Comparison of ENCODE assay signal across 8 cellular contexts in genomic region chr7:44748042-44748947, GRCh38. TPM values are rescaled to one million over a fixed set of nuclear protein-coding genes. Genes with fewer than 3 reads are reported as not detected.
A peak's percentile ranks its signal among the peaks of the same experiment; 100 is the strongest.
DNase-seq lines count a peak whose midpoint lies in the region; ATAC-seq and TF ChIP-seq lines count a peak whose summit lies in the region.

ZMIZ2 (plus strand) TSS chr7:44748847; CDS start chr7:44756250, 7,403 bp downstream.

- H3K36me3 ChIP-seq in body of pancreas (replicated peaks in 1 of 2; ENCODE audit: insufficient read depth in 1 of 2, low read depth in 2 of 2) (no peaks in the 10 kb centered on the region), sigmoid colon (no peaks in the 10 kb centered on the region)

- H3K4me1 ChIP-seq in body of pancreas (peaks cover 31% of the 10 kb centered on the region), sigmoid colon (peaks cover 0 to 32% (median 23%) of the 10 kb centered on the region in 4 donors)

- TF ChIP-seq CTCF in body of pancreas (IDR thresholded peaks at IDR 0.05) (peak in 2 of 7 experiments; percentile 7 to 11), sigmoid colon (IDR thresholded peaks at IDR 0.05) (no peak)

- H3K27ac ChIP-seq in body of pancreas (peak within 1 kb of the TSS; percentile 85 to 98 (median 96)), sigmoid colon (peak within 1 kb of the TSS; percentile 94 to 97 (median 95))

- H3K9me3 ChIP-seq in body of pancreas, result no peaks in the 10 kb centered on the region
- no peaks in the 10 kb centered on the region for H3K9me3 ChIP-seq in sigmoid colon

- H3K27me3 ChIP-seq in body of pancreas, result no peaks in the 10 kb centered on the region
- H3K27me3 ChIP-seq in sigmoid colon, result no peaks in the 10 kb centered on the region

- TF ChIP-seq EP300 in sigmoid colon (IDR thresholded peaks at IDR 0.05), result no peak

- DNase-seq in SIG-M5 treated with dmso at 0.1 percent for 504 hours (lab: John Stamatoyannopoulos, UW; ENCODE audit: unreplicated experiment) (peak; percentile 81), SIG-M5 (lab: John Stamatoyannopoulos, UW) (no peak), NCI-H2107 treated with DMSO at 0.1 percent for 48 hours (lab: John Stamatoyannopoulos, UW; ENCODE audit: unreplicated experiment) (peak; percentile 60), UCSD-AML1 (lab: John Stamatoyannopoulos, UW; ENCODE audit: unreplicated experiment) (peak; percentile 83), body of pancreas (peak; percentile 92 to 96 (median 93)), iPS DF 19.7 (ENCODE audit: low read depth, low spot score) (peak; percentile 20), sigmoid colon (peak; percentile 97)

- intact Hi-C loops in body of pancreas (cut with DNase I), result loop anchor here (10.0 kb wide), 1 partner anchor 143 kb away; the partner anchor contains the start of gene OGDH
- intact Hi-C loops in sigmoid colon (cut with DNase I), result loop anchor here (1.0 to 5.0 kb wide), 6 partner anchors 48 to 546 kb away; partner anchors contain the start of genes OGDH, PPIA, PURB and TMED4

- TF ChIP-seq POLR2A in body of pancreas (IDR thresholded peaks at IDR 0.05) (peak; percentile 30 to 53 (median 49)), sigmoid colon (IDR thresholded peaks at IDR 0.05) (peak in 1 of 2 donors; percentile 13)

- H3K4me3 ChIP-seq in body of pancreas (peak within 1 kb of the TSS; percentile 82 to 83), sigmoid colon (peak within 1 kb of the TSS; percentile 56 to 96 (median 78))

- peak; percentile 73 for ATAC-seq in HG03045 (IDR thresholded peaks at IDR 0.05; ENCODE audit: unreplicated experiment)
- ATAC-seq in body of pancreas, result peak; percentile 95

- 1 to 2% methylated on average over 4 to 56 of the region's 92 CpGs for WGBS in body of pancreas, 2 donors
- WGBS in sigmoid colon, 2 donors, result 1 to 2% methylated on average over 92 of the region's 92 CpGs

RNA-seq across cellular contexts. Expression of gene ZMIZ2, which starts in this region (rescaled TPM):
- total RNA-seq in body of pancreas (10 to 100 TPM; 30.9 to 50.4 TPM), sigmoid colon (10 to 100 TPM; 11.1 to 44.6 (median 12.5) TPM)
- polyA plus RNA-seq in sigmoid colon, result 10 to 100 TPM in 1 of 3 donors, 1 to 10 TPM in 2; 8.4 to 64.7 (median 8.6) TPM
